Comparison of ENCODE assay signal across 14 cellular contexts in the genomic region with DNA sequence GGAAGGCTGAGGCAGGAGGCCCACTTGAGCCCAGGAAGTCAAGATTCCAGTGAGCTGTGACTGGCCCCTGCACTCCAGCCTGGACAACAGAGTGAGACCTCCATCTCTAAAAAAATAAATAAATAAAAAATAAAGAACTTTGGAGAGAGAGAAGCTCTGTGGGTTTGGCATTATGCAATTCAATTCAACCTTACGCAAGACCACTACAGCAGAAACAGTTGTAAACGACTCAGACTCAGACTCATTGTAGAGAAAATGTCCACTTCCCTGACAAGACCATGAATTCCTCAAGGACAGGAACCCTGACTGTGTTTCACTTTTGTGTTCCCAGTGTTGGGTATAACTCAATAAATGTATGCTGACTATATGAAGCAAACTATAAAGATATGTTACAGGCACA.
A peak's percentile ranks its signal among the peaks of the same experiment; 100 is the strongest.
DNase-seq lines count a peak whose midpoint lies in the region; ATAC-seq and TF ChIP-seq lines count a peak whose summit lies in the region.
"Had no signal": no experiment of that assay in that cellular context is flagged by ENCODE, and none has a peak within 500 bp of the region (broad histone marks: within the 10 kb centered on the region; RNA-seq: fewer than 3 reads in every experiment).

No MANE protein-coding gene starts in this region.

- no peaks in the 10 kb centered on the region for H3K36me3 ChIP-seq in adipocyte (ENCODE audit: control insufficient read depth, insufficient read depth, low read length, severe bottlenecking)
- no peaks in the 10 kb centered on the region for H3K36me3 ChIP-seq in right lobe of liver
- H3K36me3 ChIP-seq: thoracic aorta had no signal

- H3K4me3 ChIP-seq in adipocyte (ENCODE audit: low read length): no peak overlapping the region
- H3K4me3 ChIP-seq in right lobe of liver: no peak overlapping the region
- H3K4me3 ChIP-seq: thoracic aorta had no signal

- in situ Hi-C loops in GM13977 (cut with MboI; ENCODE audit: low pct_unique_long_range_greater_than_20kb, low sequenced_read_pairs, unreplicated experiment): no loop called here

- intact Hi-C loops in right lobe of liver (cut with DNase I): loop anchor here (10.0 kb wide), 1 partner anchor 100 kb away; no protein-coding TSS in a partner anchor

- H3K9me3 ChIP-seq in adipocyte (ENCODE audit: control insufficient read depth, low read length): no peaks in the 10 kb centered on the region
- H3K9me3 ChIP-seq in right lobe of liver: no peaks in the 10 kb centered on the region
- H3K9me3 ChIP-seq: thoracic aorta had no signal

- H3K4me1 ChIP-seq in adipocyte (ENCODE audit: control insufficient read depth, insufficient read depth, low read length) (peaks cover 18% of the 10 kb centered on the region), right lobe of liver (no peaks in the 10 kb centered on the region)

- DNase-seq in Ammon's horn (ENCODE audit: low spot score) (peak; percentile 32), LHCN-M2 (ENCODE audit: low read depth) (peak; percentile 59), adipocyte (ENCODE audit: low read depth) (peak; percentile 82), right lobe of liver (no peak), HEK293T (ENCODE audit: extremely low spot score) (no peak), C1 segment of cervical spinal cord (lab: John Stamatoyannopoulos, UW) (no peak), GM13977 (ENCODE audit: low spot score) (no peak)
- DNase-seq in activated T-cell treated with anti-CD3 and anti-CD28 coated beads, Interleukin-2, amount 50 U/mL, for 1 hour: no peak
- DNase-seq: activated CD4-positive, alpha-beta T cell treated with anti-CD3 and anti-CD28 coated beads for 48 hours; activated naive CD4-positive, alpha-beta T cell treated with anti-CD3 and anti-CD28 coated beads, Interleukin-2, amount 10 ng/mL, durations not matched to agents 7 days and 5 days; cortex of kidney; hippocampal formation; NCI-H524 treated with DMSO at 0.1 percent for 48 hours had no signal

- H3K27ac ChIP-seq in right lobe of liver: no peak overlapping the region
- H3K27ac ChIP-seq: thoracic aorta had no signal

- no peak for TF ChIP-seq POLR2A in right lobe of liver (IDR thresholded peaks at IDR 0.05)

- CTCF ChIA-PET in HEK293T (lab: Yijun Ruan, JAX): no interaction called here

- POLR2A ChIA-PET in HEK293T (lab: Yijun Ruan, JAX): no interaction called here

- no peak for TF ChIP-seq CTCF in right lobe of liver (IDR thresholded peaks at IDR 0.05)
- no peak for TF ChIP-seq CTCF in GM13977 (IDR thresholded peaks at IDR 0.05; ENCODE audit: extremely low read depth, insufficient read depth, missing control alignments)

- 14% methylated on average over 2 of the region's 2 CpGs for WGBS in right lobe of liver (ENCODE audit: insufficient coverage, low coverage, low lambda C conversion rate, missing lambda C conversion rate)

- no peak overlapping the region for H3K9ac ChIP-seq in adipocyte (ENCODE audit: low read length)

- ATAC-seq in right lobe of liver: peak; percentile 45 to 63 (median 50)

- H3K27me3 ChIP-seq in adipocyte (replicated peaks; ENCODE audit: control insufficient read depth, insufficient read depth, low read length): no peaks in the 10 kb centered on the region
- H3K27me3 ChIP-seq in right lobe of liver: no peaks in the 10 kb centered on the region

TF ChIP-seq in HEK293T, 16 proteins besides CTCF, POLR2A, EP300 and RAD21:
- no peak for TF ChIP-seq CTBP1 (IDR thresholded peaks at IDR 0.05; ENCODE audit: borderline replicate concordance)
- TF ChIP-seq ZNF384 (IDR thresholded peaks at IDR 0.05): no peak
- TF ChIP-seq, protein P1, sequence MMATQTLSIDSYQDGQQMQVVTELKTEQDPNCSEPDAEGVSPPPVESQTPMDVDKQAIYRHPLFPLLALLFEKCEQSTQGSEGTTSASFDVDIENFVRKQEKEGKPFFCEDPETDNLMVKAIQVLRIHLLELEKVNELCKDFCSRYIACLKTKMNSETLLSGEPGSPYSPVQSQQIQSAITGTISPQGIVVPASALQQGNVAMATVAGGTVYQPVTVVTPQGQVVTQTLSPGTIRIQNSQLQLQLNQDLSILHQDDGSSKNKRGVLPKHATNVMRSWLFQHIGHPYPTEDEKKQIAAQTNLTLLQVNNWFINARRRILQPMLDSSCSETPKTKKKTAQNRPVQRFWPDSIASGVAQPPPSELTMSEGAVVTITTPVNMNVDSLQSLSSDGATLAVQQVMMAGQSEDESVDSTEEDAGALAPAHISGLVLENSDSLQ (IDR thresholded peaks at IDR 0.05): no peak
- no peak for TF ChIP-seq SUZ12 (IDR thresholded peaks at IDR 0.05)
- no peak for TF ChIP-seq NFRKB (IDR thresholded peaks at IDR 0.05)
- no peak for TF ChIP-seq LEF1 (IDR thresholded peaks at IDR 0.05; ENCODE audit: borderline replicate concordance)
- TF ChIP-seq BHLHE40 (IDR thresholded peaks at IDR 0.05; ENCODE audit: borderline replicate concordance): no peak
- TF ChIP-seq L3MBTL2 (conservative IDR thresholded peaks at IDR 0.05): no peak
- TF ChIP-seq ARNT (IDR thresholded peaks at IDR 0.05): no peak
- no peak for TF ChIP-seq FOXA1 (IDR thresholded peaks at IDR 0.05)
- no peak for TF ChIP-seq FOXK2 (IDR thresholded peaks at IDR 0.05)
TF ChIP-seq in HEK293T: peak in this region for 0.

Comparison
In these comparisons a context has a peak if more than half of its experiments do, and no peak if none do; other contexts are left out.
1. DNase-seq: peak in Ammon's horn (single experiment), LHCN-M2 (single experiment) and adipocyte (single experiment); none in right lobe of liver (0 of 3), HEK293T (single experiment), C1 segment of cervical spinal cord (0 of 14), GM13977 (single experiment) and activated T-cell treated with anti-CD3 and anti-CD28 coated beads, Interleukin-2, amount 50 U/mL, for 1 hour (single experiment).